9 cellular contexts compared by ENCODE assay signal in genomic region chr22:20291249-20291586, GRCh38. TPM values are rescaled to one million over a fixed set of nuclear protein-coding genes. Genes with fewer than 3 reads are reported as not detected.
"Had no signal": no experiment of that assay in that cellular context is flagged by ENCODE, and none has a peak within 500 bp of the region (broad histone marks: within the 10 kb centered on the region; RNA-seq: fewer than 3 reads in every experiment).

No MANE protein-coding gene starts in this region.

- H2AFZ ChIP-seq: GM23338 had no signal

- H3K36me3 Mint-ChIP-seq: IgD-negative memory B cell had no signal

- H3K4me2 ChIP-seq: GM23338 had no signal

- H3K4me3 Mint-ChIP-seq: GM23338, HFFc6, IgD-negative memory B cell had no signal

- H3K27ac Mint-ChIP-seq: GM23338, H9, HFFc6, IgD-negative memory B cell had no signal

- DNase-seq: H9, HCEC 1CT, HFFc6, KG1 had no signal

- H3K4me1 Mint-ChIP-seq: IgD-negative memory B cell had no signal

- H3K4me3 ChIP-seq: GM23338 had no signal

- H3K9me3 Mint-ChIP-seq: GM23338, H9, HFFc6, IgD-negative memory B cell had no signal

- FAIRE-seq: H1, H54, HTR-8/SVneo had no signal

RNA-seq across cellular contexts. Expression of gene RTN4R, which starts 23.1 kb away (rescaled TPM):
- polyA plus RNA-seq: IgD-negative memory B cell had no signal
